Comparison of ENCODE assay signal across 20 cellular contexts in the genomic region with DNA sequence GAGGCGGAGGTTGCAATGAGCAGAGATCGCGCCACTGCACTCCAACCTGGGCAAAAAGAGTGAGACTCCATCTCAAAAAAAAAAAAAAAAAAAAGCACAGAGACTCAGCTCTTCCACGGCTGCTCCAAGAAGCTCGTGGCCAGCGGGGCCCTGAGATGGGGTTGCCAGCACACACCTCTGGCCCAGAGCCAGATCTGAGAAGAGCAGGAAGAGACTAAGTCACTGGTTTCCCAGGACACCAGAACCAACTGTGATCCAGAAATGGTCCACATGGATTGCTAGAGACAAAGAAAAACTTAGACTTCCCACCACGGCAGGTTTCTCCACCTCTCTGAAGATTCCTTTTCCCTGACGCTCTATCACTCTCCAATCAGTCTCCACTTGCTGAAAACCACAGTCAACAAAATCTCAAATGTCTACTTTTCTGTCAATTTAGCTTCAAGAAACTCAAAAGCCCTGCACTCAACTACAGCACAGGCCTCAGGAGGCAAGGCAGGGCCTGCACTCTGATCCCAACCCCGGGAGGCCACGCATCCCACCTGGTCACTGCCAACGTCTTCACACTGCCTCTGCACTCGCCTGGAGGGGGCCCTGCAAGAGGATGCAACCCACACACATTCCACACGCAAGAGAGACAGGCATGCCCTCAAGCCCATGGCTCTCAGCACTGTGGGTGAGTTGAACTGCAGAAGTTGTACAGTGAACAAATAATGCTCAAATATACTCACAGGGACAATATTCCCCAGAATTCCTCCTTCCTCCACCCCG.
DNase-seq lines count a peak whose midpoint lies in the region; ATAC-seq lines count a peak whose summit lies in the region.
"Had no signal": no experiment of that assay in that cellular context is flagged by ENCODE, and none has a peak within 500 bp of the region (broad histone marks: within the 10 kb centered on the region; RNA-seq: fewer than 3 reads in every experiment).

No MANE protein-coding gene starts in this region.

- intact Hi-C loops in sciatic nerve (cut with DNase I) = no loop called here

- H3K36me3 ChIP-seq in H7 (replicated peaks; ENCODE audit: control insufficient read depth, insufficient read depth, low read length) = no peaks in the 10 kb centered on the region
- H3K36me3 ChIP-seq: left ventricle myocardium inferior, neutrophil had no signal

- DNase-seq in H7 = peak; percentile 71
- DNase-seq in amniotic epithelial cell (ENCODE audit: low read depth) = peak; percentile 59
- peak; percentile 55 for DNase-seq in iPS-NIHi11 (ENCODE audit: low spot score)
- DNase-seq in sciatic nerve (ENCODE audit: low spot score) = no peak
- DNase-seq in amygdala (lab: John Stamatoyannopoulos, UW) = no peak
- DNase-seq: cerebellar nuclear complex; glutamatergic neuron; HFFc6; left ventricle myocardium inferior; MM.1S; mucosa of descending colon; NCI-H1694 treated with DMSO at 0.1 percent for 48 hours; NCI-H748 treated with DMSO at 0.1 percent for 48 hours; stimulated activated CD4-positive, alpha-beta T cell treated with anti-CD3 and anti-CD28 coated beads, Interleukin-4, amount 100 ng/mL, for 4 hours; stomach; upper lobe of left lung had no signal

- H3K27me3 ChIP-seq in H7 (ENCODE audit: control insufficient read depth, insufficient read depth, low read length) = no peaks in the 10 kb centered on the region
- H3K27me3 ChIP-seq: neutrophil, stomach, upper lobe of left lung had no signal

- H3K4me3 ChIP-seq in H7 (ENCODE audit: insufficient read depth, low read depth, low read length) = no peak overlapping the region
- H3K4me3 ChIP-seq: left ventricle myocardium inferior, mucosa of descending colon, stomach, upper lobe of left lung had no signal

- ATAC-seq in sciatic nerve (peak; percentile 31), HG03159 (IDR thresholded peaks at IDR 0.05; ENCODE audit: unreplicated experiment) (no peak), HG02678 (IDR thresholded peaks at IDR 0.05; ENCODE audit: unreplicated experiment) (no peak), GM18907 (IDR thresholded peaks at IDR 0.05; ENCODE audit: unreplicated experiment) (no peak)

Comparison
In these comparisons a context has a peak if more than half of its experiments do, and no peak if none do; other contexts are left out.
1. DNase-seq: peak in H7 (single experiment), amniotic epithelial cell (single experiment) and iPS-NIHi11 (single experiment); none in sciatic nerve (single experiment) and amygdala (0 of 56).